ENCODE assay signal across 10 cellular contexts in genomic region chr3:53252105-53252946, GRCh38. TPM values are rescaled to one million over a fixed set of nuclear protein-coding genes. Genes with fewer than 3 reads are reported as not detected.
DNase-seq lines count a peak whose midpoint lies in the region; ATAC-seq, FAIRE-seq and TF ChIP-seq lines count a peak whose summit lies in the region.
"Had no signal": no experiment of that assay in that cellular context is flagged by ENCODE, and none has a peak within 500 bp of the region (broad histone marks: within the 10 kb centered on the region; RNA-seq: fewer than 3 reads in every experiment).

No MANE protein-coding gene starts in this region.

- H2AFZ ChIP-seq in ACC112 (ENCODE audit: low read length, unreplicated experiment) (no peak overlapping the region), keratinocyte (ENCODE audit: control insufficient read depth, low read length) (no peak overlapping the region)

- H3K27ac Mint-ChIP-seq in activated naive CD4-positive, alpha-beta T cell treated with anti-CD3 and anti-CD28 coated beads, Interleukin-2, amount 50 U/mL, for 72 hours, result peak overlapping the region; percentile 13 to 76

- no peaks in the 10 kb centered on the region for H3K27me3 ChIP-seq in ACC112 (ENCODE audit: insufficient read depth, low read length)
- no peaks in the 10 kb centered on the region for H3K27me3 ChIP-seq in keratinocyte (ENCODE audit: control insufficient read depth, extremely low read depth, insufficient read depth, low read length)

- in situ Hi-C loops in GM13977 (cut with MboI; ENCODE audit: low pct_unique_long_range_greater_than_20kb, low sequenced_read_pairs, unreplicated experiment), result no loop called here

- H3K79me2 ChIP-seq in ACC112 (ENCODE audit: control insufficient read depth, insufficient read depth, low read length, unreplicated experiment), result peaks cover 83% of the 10 kb centered on the region
- peaks cover 85% of the 10 kb centered on the region for H3K79me2 ChIP-seq in keratinocyte (ENCODE audit: control insufficient read depth, insufficient read depth, low read length)

- no peaks in the 10 kb centered on the region; the same call in 1 of the 2 replicates for H3K36me3 ChIP-seq in ACC112 (ENCODE audit: insufficient read depth, low read length)
- H3K36me3 ChIP-seq in keratinocyte (ENCODE audit: control insufficient read depth in 2 of 2, extremely low read depth in 1 of 2, insufficient read depth in 2 of 2, low read length in 2 of 2), result peaks cover 17 to 19% of the 10 kb centered on the region in 2 experiments

- H3K9me3 Mint-ChIP-seq in activated naive CD4-positive, alpha-beta T cell treated with anti-CD3 and anti-CD28 coated beads, Interleukin-2, amount 50 U/mL, for 72 hours, result no peaks in the 10 kb centered on the region

- H3K4me3 ChIP-seq in ACC112 (ENCODE audit: low read depth, low read length) (peak overlapping the region; percentile 97), HFF-Myc (replicated peaks; ENCODE audit: low read depth, low read length) (peak overlapping the region; percentile 98), keratinocyte (ENCODE audit: control insufficient read depth in 2 of 3, extremely low read depth in 1 of 3, insufficient read depth in 2 of 3, low read depth in 1 of 3, low read length in 3 of 3) (no peak overlapping the region)

- FAIRE-seq in keratinocyte (lab: Jason Lieb, UNC), result no peak
- FAIRE-seq: TTC549 had no signal

- no peak for TF ChIP-seq CTCF in HFF-Myc (IDR thresholded peaks at IDR 0.05; ENCODE audit: low read depth, low read length, missing control alignments)
- no peak for TF ChIP-seq CTCF in keratinocyte (optimal IDR thresholded peaks at IDR 0.05 in 1 of 3, IDR thresholded peaks at IDR 0.05 in 1 of 3, conservative IDR thresholded peaks at IDR 0.05 in 1 of 3; ENCODE audit: extremely low read depth in 1 of 3, insufficient read depth in 2 of 3, low read length in 3 of 3)
- TF ChIP-seq CTCF in GM13977 (IDR thresholded peaks at IDR 0.05; ENCODE audit: extremely low read depth, insufficient read depth, missing control alignments), result no peak

- DNase-seq in HFF-Myc (ENCODE audit: extremely low read depth, low read depth) (no peak), keratinocyte (ENCODE audit: low read depth, low spot score) (no peak), NCI-H2029 treated with DMSO at 0.1 percent for 48 hours (lab: John Stamatoyannopoulos, UW) (no peak), GM13977 (ENCODE audit: low spot score) (no peak), NCI-H82 treated with DMSO at 0.1 percent for 48 hours (lab: John Stamatoyannopoulos, UW; ENCODE audit: unreplicated experiment) (no peak)
- no peak for DNase-seq in activated naive CD4-positive, alpha-beta T cell treated with anti-CD3 and anti-CD28 coated beads, Interleukin-2, amount 50 U/mL, for 72 hours (ENCODE audit: low spot score in 2 of 2)
- DNase-seq in stimulated activated CD4-positive, alpha-beta T cell treated with anti-CD3 and anti-CD28 coated beads, Interleukin-2, amount 100 ng/mL, for 48 hours, result no peak
- DNase-seq: head of caudate nucleus had no signal

- no peak overlapping the region for H3K9ac ChIP-seq in keratinocyte (ENCODE audit: control insufficient read depth, extremely low read depth, insufficient read depth, low read length)

- H3K4me1 ChIP-seq in ACC112 (ENCODE audit: control insufficient read depth, insufficient read depth, low read length, unreplicated experiment) (peaks cover 35% of the 10 kb centered on the region), keratinocyte (ENCODE audit: control insufficient read depth, extremely low read depth, insufficient read depth, low read length) (peaks cover 18% of the 10 kb centered on the region)

- H3K4me2 ChIP-seq in keratinocyte (ENCODE audit: control insufficient read depth, extremely low read depth, insufficient read depth, low read depth, low read length), result peak overlapping the region; percentile 93

- no peak for ATAC-seq in activated naive CD4-positive, alpha-beta T cell treated with anti-CD3 and anti-CD28 coated beads, Interleukin-2, amount 50 U/mL, for 72 hours

- peaks cover 2% of the 10 kb centered on the region for H3K9me1 ChIP-seq in keratinocyte (ENCODE audit: control insufficient read depth, extremely low read depth, insufficient read depth, low read length)

- no peaks in the 10 kb centered on the region for H3K9me3 ChIP-seq in keratinocyte (ENCODE audit: control insufficient read depth, low read depth, low read length)

- dilution Hi-C loops in keratinocyte (cut with MboI; ENCODE audit: extremely low pct_ligation_motif_present, low sequenced_read_pairs), result no loop called here

- H4K20me1 ChIP-seq in keratinocyte (ENCODE audit: control insufficient read depth, extremely low read depth, insufficient read depth, low read length), result peaks cover 65% of the 10 kb centered on the region

- no peak overlapping the region; the same call in 1 of the 2 replicates for H3K27ac ChIP-seq in ACC112 (ENCODE audit: low read depth, low read length)
- H3K27ac ChIP-seq in keratinocyte (ENCODE audit: control insufficient read depth, insufficient read depth, low read length), result no peak overlapping the region

- H3K36me3 Mint-ChIP-seq in activated naive CD4-positive, alpha-beta T cell treated with anti-CD3 and anti-CD28 coated beads, Interleukin-2, amount 50 U/mL, for 72 hours, result peaks cover 5 to 26% of the 10 kb centered on the region in 2 donors

RNA-seq across cellular contexts. Expression of gene TKT, which starts 3.5 kb away (rescaled TPM):
- total RNA-seq in activated naive CD4-positive, alpha-beta T cell treated with anti-CD3 and anti-CD28 coated beads, Interleukin-2, amount 50 U/mL, for 72 hours, result 100 to 1,000 TPM; 258 to 359 TPM
- 225 to 282 TPM (median 266 TPM) in 3 replicates for polyA plus RNA-seq in keratinocyte
- polyA plus RNA-seq in keratinocyte (2011; ENCODE audit: low read depth), result 49.0 TPM
- polyA plus RNA-seq in keratinocyte (2011; cell fraction: cytosol; rRNA removed), result 157 and 279 TPM in 2 replicates
- polyA plus RNA-seq in keratinocyte (2011; cell fraction: nucleus; rRNA removed), result 177 and 237 TPM in 2 replicates
- polyA plus RNA-seq in keratinocyte (2012; ENCODE audit: low replicate concordance), result 176 and 519 TPM in 2 replicates
- 167 to 388 TPM (median 197 TPM) in 3 replicates for polyA minus RNA-seq in keratinocyte
- polyA minus RNA-seq in keratinocyte (2011; cell fraction: cytosol; rRNA and poly(A)+ RNA removed), result 270 TPM
- 129 and 143 TPM in 2 replicates for polyA minus RNA-seq in keratinocyte (2011; cell fraction: nucleus; rRNA and poly(A)+ RNA removed)

Comparison
In these comparisons a context has a peak if more than half of its experiments do, and no peak if none do; other contexts are left out.
1. H3K4me3 ChIP-seq: peak in ACC112 (single experiment) and HFF-Myc (single experiment); none in keratinocyte (0 of 3).